19 cellular contexts compared by ENCODE assay signal in genomic region chr2:98543842-98544241, GRCh38.
"Had no signal": no experiment of that assay in that cellular context is flagged by ENCODE, and none has a peak within 500 bp of the region (broad histone marks: within the 10 kb centered on the region; RNA-seq: fewer than 3 reads in every experiment).

No MANE protein-coding gene starts in this region.

- H3K36me3 ChIP-seq: uterus had no signal

- H3K9me3 Mint-ChIP-seq: activated CD8-positive, alpha-beta T cell treated with anti-CD3 and anti-CD28 coated beads for 36 hours; activated naive CD4-positive, alpha-beta T cell treated with anti-CD3 and anti-CD28 coated beads, Interleukin-2, amount 50 U/mL, for 72 hours; activated T-cell treated with anti-CD3 and anti-CD28 coated beads, Interleukin-2, amount 50 U/mL, for 4 hours; mesothelial cell of epicardium; nephron progenitor cell; stimulated activated naive CD8-positive, alpha-beta T cell treated with anti-CD3 and anti-CD28 coated beads, Interleukin-15, Interleukin-2, amounts not matched to agents 100 ng/mL and 50 ng/mL, for 24 hours had no signal

- H3K4me1 Mint-ChIP-seq: nephron progenitor cell had no signal

- H3K4me3 Mint-ChIP-seq: activated CD8-positive, alpha-beta T cell treated with anti-CD3 and anti-CD28 coated beads for 36 hours; activated T-cell treated with anti-CD3 and anti-CD28 coated beads, Interleukin-2, amount 50 U/mL, for 4 hours; mesothelial cell of epicardium; nephron progenitor cell; stimulated activated naive CD8-positive, alpha-beta T cell treated with anti-CD3 and anti-CD28 coated beads, Interleukin-15, Interleukin-2, amounts not matched to agents 100 ng/mL and 50 ng/mL, for 24 hours had no signal

- H3K27ac Mint-ChIP-seq: activated CD8-positive, alpha-beta T cell treated with anti-CD3 and anti-CD28 coated beads for 36 hours; mesothelial cell of epicardium; nephron progenitor cell; stimulated activated naive CD8-positive, alpha-beta T cell treated with anti-CD3 and anti-CD28 coated beads, Interleukin-15, Interleukin-2, amounts not matched to agents 100 ng/mL and 50 ng/mL, for 24 hours had no signal

- ATAC-seq: activated CD8-positive, alpha-beta T cell treated with anti-CD3 and anti-CD28 coated beads for 36 hours; activated naive CD4-positive, alpha-beta T cell treated with anti-CD3 and anti-CD28 coated beads, Interleukin-2, amount 50 U/mL, for 72 hours; activated T-cell treated with anti-CD3 and anti-CD28 coated beads, Interleukin-2, amount 50 U/mL, for 4 hours had no signal

- H3K27ac ChIP-seq: right atrium auricular region, tibial nerve, uterus, VCaP had no signal

- H3K4me3 ChIP-seq: dorsolateral prefrontal cortex, lung, right atrium auricular region, tibial nerve, uterus had no signal

- H3K27me3 ChIP-seq: dorsolateral prefrontal cortex, right atrium auricular region, tibial nerve, uterus had no signal

- DNase-seq: activated CD4-positive, CD25-positive, alpha-beta regulatory T cell treated with anti-CD3 and anti-CD28 coated beads, Interleukin-2, amount 50 U/mL, for 72 hours; activated CD8-positive, alpha-beta T cell treated with anti-CD3 and anti-CD28 coated beads for 36 hours; activated gamma-delta T cell treated with Interleukin-2 at 50 U/mL for 16 hours; activated T-cell treated with anti-CD3 and anti-CD28 coated beads, Interleukin-2, amount 50 U/mL, for 4 hours; dorsolateral prefrontal cortex; foreskin melanocyte; glutamatergic neuron; nephron progenitor cell; occipital lobe; posterior cingulate gyrus; stimulated activated CD4-positive, alpha-beta T cell treated with anti-CD3 and anti-CD28 coated beads, Interleukin-2, amount 100 ng/mL, for 24 hours; uterus had no signal

- H3K9me3 ChIP-seq: right atrium auricular region, tibial nerve, uterus had no signal

- H3K4me1 ChIP-seq: right atrium auricular region, tibial nerve, uterus had no signal

- H3K27me3 Mint-ChIP-seq: activated CD8-positive, alpha-beta T cell treated with anti-CD3 and anti-CD28 coated beads for 36 hours; stimulated activated naive CD8-positive, alpha-beta T cell treated with anti-CD3 and anti-CD28 coated beads, Interleukin-15, Interleukin-2, amounts not matched to agents 100 ng/mL and 50 ng/mL, for 24 hours had no signal
